33 cellular contexts compared by ENCODE assay signal in genomic region chr4:183607894-183608293, GRCh38.
"Had no signal": no experiment of that assay in that cellular context is flagged by ENCODE, and none has a peak within 500 bp of the region (broad histone marks: within the 10 kb centered on the region; RNA-seq: fewer than 3 reads in every experiment).

No MANE protein-coding gene starts in this region.

- H3K4me3 Mint-ChIP-seq: activated CD4-positive, alpha-beta memory T cell treated with anti-CD3 and anti-CD28 coated beads for 36 hours; activated CD4-positive, alpha-beta T cell treated with anti-CD3 and anti-CD28 coated beads for 36 hours; activated CD4-positive, alpha-beta T cell treated with anti-CD3 and anti-CD28 coated beads, Interleukin-2, amount 10 ng/mL, durations not matched to agents 24 days and 14 days; activated CD8-positive, alpha-beta memory T cell treated with anti-CD3 and anti-CD28 coated beads, Interleukin-2, amount 10 ng/mL, durations not matched to agents 7 days and 5 days; activated CD8-positive, alpha-beta T cell treated with anti-CD3 and anti-CD28 coated beads, Interleukin-2, amount 10 ng/mL, durations not matched to agents 7 days and 5 days; activated naive CD4-positive, alpha-beta T cell treated with anti-CD3 and anti-CD28 coated beads for 36 hours; activated naive CD4-positive, alpha-beta T cell treated with anti-CD3 and anti-CD28 coated beads, Interleukin-2, amount 50 U/mL, for 24 hours; activated naive CD8-positive, alpha-beta T cell treated with anti-CD3 and anti-CD28 coated beads for 36 hours; activated naive CD8-positive, alpha-beta T cell treated with anti-CD3 and anti-CD28 coated beads, Interleukin-2, amount 50 U/mL, for 24 hours; activated T-helper 1 cell treated with anti-CD3 and anti-CD28 coated beads, Interleukin-12 subunit alpha, Interleukin-12 subunit beta, Interleukin-2, Interleukin-4 antibody, amounts not matched to agents 30 ng/mL and 10 ng/mL and 1 ng/mL, durations not matched to agents 14 hours and 24 hours and 36 hours; effector memory CD8-positive, alpha-beta T cell; T-helper 17 cell had no signal

- DNase-seq: activated CD4-positive, alpha-beta memory T cell treated with anti-CD3 and anti-CD28 coated beads for 36 hours; activated CD4-positive, alpha-beta T cell treated with anti-CD3 and anti-CD28 coated beads for 36 hours; activated CD4-positive, alpha-beta T cell treated with anti-CD3 and anti-CD28 coated beads, Interleukin-2, amount 10 ng/mL, durations not matched to agents 24 days and 14 days; activated CD4-positive, CD25-positive, alpha-beta regulatory T cell; activated CD4-positive, CD25-positive, alpha-beta regulatory T cell treated with anti-CD3 and anti-CD28 coated beads, Interleukin-2, amount 50 U/mL, for 72 hours; activated CD8-positive, alpha-beta memory T cell treated with anti-CD3 and anti-CD28 coated beads, Interleukin-2, amount 10 ng/mL, durations not matched to agents 7 days and 5 days; activated CD8-positive, alpha-beta memory T cell treated with anti-CD3 and anti-CD28 coated beads, Interleukin-2, amount 50 U/mL, for 4 hours; activated CD8-positive, alpha-beta T cell treated with anti-CD3 and anti-CD28 coated beads, Interleukin-2, amount 10 ng/mL, durations not matched to agents 7 days and 5 days; activated effector memory CD4-positive, alpha-beta T cell treated with anti-CD3 and anti-CD28 coated beads, Interleukin-2, amount 50 U/mL, for 16 hours; activated naive CD4-positive, alpha-beta T cell treated with anti-CD3 and anti-CD28 coated beads for 36 hours; activated naive CD8-positive, alpha-beta T cell treated with anti-CD3 and anti-CD28 coated beads for 36 hours; activated naive CD8-positive, alpha-beta T cell treated with anti-CD3 and anti-CD28 coated beads, Interleukin-2, amount 50 U/mL, for 24 hours; activated T-cell treated with anti-CD3 and anti-CD28 coated beads, Interleukin-2, amount 50 U/mL, for 1 hour; activated T-cell treated with anti-CD3 and anti-CD28 coated beads, Interleukin-2, amount 50 U/mL, for 48 hours; adrenal gland; amygdala; aorta; body of pancreas; caudate nucleus; cortex of kidney; dermis blood vessel endothelial cell; effector CD4-positive, alpha-beta T cell; effector memory CD8-positive, alpha-beta T cell; foreskin melanocyte; heart right ventricle; T-helper 1 cell; T-helper 17 cell had no signal

- H3K9me3 ChIP-seq: adrenal gland, body of pancreas, esophagus muscularis mucosa, gastroesophageal sphincter, heart right ventricle had no signal

- ATAC-seq: activated CD4-positive, alpha-beta T cell treated with anti-CD3 and anti-CD28 coated beads for 36 hours; activated CD8-positive, alpha-beta memory T cell treated with anti-CD3 and anti-CD28 coated beads, Interleukin-2, amount 10 ng/mL, durations not matched to agents 7 days and 5 days; activated CD8-positive, alpha-beta T cell treated with anti-CD3 and anti-CD28 coated beads, Interleukin-2, amount 10 ng/mL, durations not matched to agents 7 days and 5 days; activated naive CD8-positive, alpha-beta T cell treated with anti-CD3 and anti-CD28 coated beads, Interleukin-2, amount 50 U/mL, for 24 hours; body of pancreas; effector memory CD8-positive, alpha-beta T cell; gastroesophageal sphincter; heart right ventricle; T-helper 17 cell had no signal

- H3K36me3 ChIP-seq: adrenal gland, esophagus muscularis mucosa, gastroesophageal sphincter, heart right ventricle had no signal

- H3K4me1 ChIP-seq: gastroesophageal sphincter, heart right ventricle had no signal

- H3K27ac ChIP-seq: adrenal gland, body of pancreas, esophagus muscularis mucosa, gastroesophageal sphincter, heart right ventricle had no signal

- H3K27me3 ChIP-seq: adrenal gland, body of pancreas, esophagus muscularis mucosa had no signal

- H3K36me3 Mint-ChIP-seq: activated CD4-positive, alpha-beta memory T cell treated with anti-CD3 and anti-CD28 coated beads for 36 hours; activated CD8-positive, alpha-beta memory T cell treated with anti-CD3 and anti-CD28 coated beads, Interleukin-2, amount 10 ng/mL, durations not matched to agents 7 days and 5 days; activated naive CD4-positive, alpha-beta T cell treated with anti-CD3 and anti-CD28 coated beads, Interleukin-2, amount 50 U/mL, for 24 hours; activated naive CD8-positive, alpha-beta T cell treated with anti-CD3 and anti-CD28 coated beads for 36 hours had no signal

- FAIRE-seq: colon had no signal

- H3K9me3 Mint-ChIP-seq: activated CD4-positive, alpha-beta memory T cell treated with anti-CD3 and anti-CD28 coated beads for 36 hours; activated CD4-positive, alpha-beta T cell treated with anti-CD3 and anti-CD28 coated beads, Interleukin-2, amount 10 ng/mL, durations not matched to agents 24 days and 14 days; activated naive CD4-positive, alpha-beta T cell treated with anti-CD3 and anti-CD28 coated beads for 36 hours; activated naive CD4-positive, alpha-beta T cell treated with anti-CD3 and anti-CD28 coated beads, Interleukin-2, amount 50 U/mL, for 24 hours; activated naive CD8-positive, alpha-beta T cell treated with anti-CD3 and anti-CD28 coated beads for 36 hours; activated naive CD8-positive, alpha-beta T cell treated with anti-CD3 and anti-CD28 coated beads, Interleukin-2, amount 50 U/mL, for 24 hours; activated T-helper 1 cell treated with anti-CD3 and anti-CD28 coated beads, Interleukin-12 subunit alpha, Interleukin-12 subunit beta, Interleukin-2, Interleukin-4 antibody, amounts not matched to agents 30 ng/mL and 10 ng/mL and 1 ng/mL, durations not matched to agents 14 hours and 24 hours and 36 hours; activated T-helper 2 cell treated with anti-CD3 and anti-CD28 coated beads, Interferon-gamma antibody, Interleukin-2, Interleukin-4, amounts not matched to agents 10 μg/mL and 5 μg/mL and 100 μg/mL, durations not matched to agents 14 hours and 24 hours and 36 hours; effector memory CD8-positive, alpha-beta T cell had no signal

- H3K27ac Mint-ChIP-seq: activated CD4-positive, alpha-beta memory T cell treated with anti-CD3 and anti-CD28 coated beads for 36 hours; activated CD4-positive, alpha-beta T cell treated with anti-CD3 and anti-CD28 coated beads for 36 hours; activated CD4-positive, alpha-beta T cell treated with anti-CD3 and anti-CD28 coated beads, Interleukin-2, amount 10 ng/mL, durations not matched to agents 24 days and 14 days; activated CD8-positive, alpha-beta memory T cell treated with anti-CD3 and anti-CD28 coated beads, Interleukin-2, amount 10 ng/mL, durations not matched to agents 7 days and 5 days; activated CD8-positive, alpha-beta T cell treated with anti-CD3 and anti-CD28 coated beads, Interleukin-2, amount 10 ng/mL, durations not matched to agents 7 days and 5 days; activated naive CD4-positive, alpha-beta T cell treated with anti-CD3 and anti-CD28 coated beads for 36 hours; activated naive CD4-positive, alpha-beta T cell treated with anti-CD3 and anti-CD28 coated beads, Interleukin-2, amount 50 U/mL, for 24 hours; activated naive CD8-positive, alpha-beta T cell treated with anti-CD3 and anti-CD28 coated beads for 36 hours; activated naive CD8-positive, alpha-beta T cell treated with anti-CD3 and anti-CD28 coated beads, Interleukin-2, amount 50 U/mL, for 24 hours; activated T-helper 1 cell treated with anti-CD3 and anti-CD28 coated beads, Interleukin-12 subunit alpha, Interleukin-12 subunit beta, Interleukin-2, Interleukin-4 antibody, amounts not matched to agents 30 ng/mL and 10 ng/mL and 1 ng/mL, durations not matched to agents 14 hours and 24 hours and 36 hours; activated T-helper 2 cell treated with anti-CD3 and anti-CD28 coated beads, Interferon-gamma antibody, Interleukin-2, Interleukin-4, amounts not matched to agents 10 μg/mL and 5 μg/mL and 100 μg/mL, durations not matched to agents 14 hours and 24 hours and 36 hours; T-helper 17 cell had no signal

- H3K4me1 Mint-ChIP-seq: activated CD4-positive, alpha-beta T cell treated with anti-CD3 and anti-CD28 coated beads for 36 hours; activated CD4-positive, alpha-beta T cell treated with anti-CD3 and anti-CD28 coated beads, Interleukin-2, amount 10 ng/mL, durations not matched to agents 24 days and 14 days; activated CD8-positive, alpha-beta memory T cell treated with anti-CD3 and anti-CD28 coated beads, Interleukin-2, amount 10 ng/mL, durations not matched to agents 7 days and 5 days; activated naive CD4-positive, alpha-beta T cell treated with anti-CD3 and anti-CD28 coated beads, Interleukin-2, amount 50 U/mL, for 24 hours; activated naive CD8-positive, alpha-beta T cell treated with anti-CD3 and anti-CD28 coated beads for 36 hours; activated naive CD8-positive, alpha-beta T cell treated with anti-CD3 and anti-CD28 coated beads, Interleukin-2, amount 50 U/mL, for 24 hours; T-helper 17 cell had no signal

- H3K27me3 Mint-ChIP-seq: activated naive CD8-positive, alpha-beta T cell treated with anti-CD3 and anti-CD28 coated beads for 36 hours; activated naive CD8-positive, alpha-beta T cell treated with anti-CD3 and anti-CD28 coated beads, Interleukin-2, amount 50 U/mL, for 24 hours had no signal

- H3K4me3 ChIP-seq: adrenal gland, body of pancreas, esophagus muscularis mucosa, gastroesophageal sphincter, heart right ventricle had no signal
